In the genomic region with DNA sequence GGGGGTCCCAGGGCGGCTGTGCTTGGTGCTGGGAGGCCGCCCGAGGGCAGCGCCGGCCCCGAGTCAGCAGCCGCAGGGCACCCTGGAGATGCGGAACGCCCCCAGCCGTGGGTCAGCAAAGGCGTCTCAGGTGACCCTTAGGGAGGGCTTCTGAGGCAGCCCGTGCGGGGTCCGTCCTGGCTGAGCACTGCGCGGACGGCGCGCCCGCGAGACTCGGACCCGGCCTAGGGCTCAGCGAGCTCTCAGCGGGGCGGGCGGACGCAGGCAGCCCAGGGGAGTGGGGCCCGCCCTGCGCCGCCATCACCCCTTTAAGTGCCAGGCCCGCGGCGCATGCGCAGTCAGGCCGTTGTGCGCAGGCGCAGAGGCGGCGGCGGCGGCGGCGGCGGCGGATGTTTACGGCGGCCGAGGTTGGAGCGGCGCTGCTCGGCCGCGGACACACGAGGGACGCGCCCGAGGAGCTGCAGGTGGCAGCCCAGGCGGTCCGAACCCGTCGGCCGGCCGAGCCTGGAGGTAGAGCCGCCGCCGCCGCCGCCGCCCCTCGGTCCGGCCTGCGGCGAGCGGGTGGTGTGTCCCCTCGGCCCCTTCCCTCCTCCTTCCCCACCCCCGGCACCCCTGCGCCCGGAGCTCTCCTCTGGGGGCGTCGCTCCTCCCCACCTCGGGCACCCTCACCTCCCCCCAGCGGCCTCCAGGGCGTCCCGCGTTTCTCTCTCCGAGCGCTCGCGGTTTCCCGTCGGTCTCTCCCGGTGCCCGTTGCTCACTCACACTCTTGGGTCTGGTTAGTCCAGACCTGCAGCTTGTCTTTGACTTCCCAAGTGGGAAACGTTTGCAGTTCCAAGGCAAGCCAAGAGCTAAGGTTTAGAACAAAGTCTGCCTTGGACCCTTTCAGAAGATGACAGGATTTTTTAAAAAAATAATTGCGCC, we compare ENCODE assay signal across 1 cellular context.
TF ChIP-seq lines count a peak whose summit lies in the region.

Gene PCMTD2, plus strand, starts transcription at position 388 of the 921 bp plus-strand sequence. CDS start 4,218 bp downstream, outside the sequence.

TF ChIP-seq in K562, 482 proteins besides CTCF, POLR2A, EP300 and RAD21 (continued from another document):
- TF ChIP-seq, protein P1, sequence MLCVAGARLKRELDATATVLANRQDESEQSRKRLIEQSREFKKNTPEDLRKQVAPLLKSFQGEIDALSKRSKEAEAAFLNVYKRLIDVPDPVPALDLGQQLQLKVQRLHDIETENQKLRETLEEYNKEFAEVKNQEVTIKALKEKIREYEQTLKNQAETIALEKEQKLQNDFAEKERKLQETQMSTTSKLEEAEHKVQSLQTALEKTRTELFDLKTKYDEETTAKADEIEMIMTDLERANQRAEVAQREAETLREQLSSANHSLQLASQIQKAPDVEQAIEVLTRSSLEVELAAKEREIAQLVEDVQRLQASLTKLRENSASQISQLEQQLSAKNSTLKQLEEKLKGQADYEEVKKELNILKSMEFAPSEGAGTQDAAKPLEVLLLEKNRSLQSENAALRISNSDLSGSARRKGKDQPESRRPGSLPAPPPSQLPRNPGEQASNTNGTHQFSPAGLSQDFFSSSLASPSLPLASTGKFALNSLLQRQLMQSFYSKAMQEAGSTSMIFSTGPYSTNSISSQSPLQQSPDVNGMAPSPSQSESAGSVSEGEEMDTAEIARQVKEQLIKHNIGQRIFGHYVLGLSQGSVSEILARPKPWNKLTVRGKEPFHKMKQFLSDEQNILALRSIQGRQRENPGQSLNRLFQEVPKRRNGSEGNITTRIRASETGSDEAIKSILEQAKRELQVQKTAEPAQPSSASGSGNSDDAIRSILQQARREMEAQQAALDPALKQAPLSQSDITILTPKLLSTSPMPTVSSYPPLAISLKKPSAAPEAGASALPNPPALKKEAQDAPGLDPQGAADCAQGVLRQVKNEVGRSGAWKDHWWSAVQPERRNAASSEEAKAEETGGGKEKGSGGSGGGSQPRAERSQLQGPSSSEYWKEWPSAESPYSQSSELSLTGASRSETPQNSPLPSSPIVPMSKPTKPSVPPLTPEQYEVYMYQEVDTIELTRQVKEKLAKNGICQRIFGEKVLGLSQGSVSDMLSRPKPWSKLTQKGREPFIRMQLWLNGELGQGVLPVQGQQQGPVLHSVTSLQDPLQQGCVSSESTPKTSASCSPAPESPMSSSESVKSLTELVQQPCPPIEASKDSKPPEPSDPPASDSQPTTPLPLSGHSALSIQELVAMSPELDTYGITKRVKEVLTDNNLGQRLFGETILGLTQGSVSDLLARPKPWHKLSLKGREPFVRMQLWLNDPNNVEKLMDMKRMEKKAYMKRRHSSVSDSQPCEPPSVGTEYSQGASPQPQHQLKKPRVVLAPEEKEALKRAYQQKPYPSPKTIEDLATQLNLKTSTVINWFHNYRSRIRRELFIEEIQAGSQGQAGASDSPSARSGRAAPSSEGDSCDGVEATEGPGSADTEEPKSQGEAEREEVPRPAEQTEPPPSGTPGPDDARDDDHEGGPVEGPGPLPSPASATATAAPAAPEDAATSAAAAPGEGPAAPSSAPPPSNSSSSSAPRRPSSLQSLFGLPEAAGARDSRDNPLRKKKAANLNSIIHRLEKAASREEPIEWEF (CRISPR knock-in tag; IDR thresholded peaks at IDR 0.05), result no peak
- TF ChIP-seq EWSR1 (IDR thresholded peaks at IDR 0.05; ENCODE audit: borderline replicate concordance, low read depth, partially characterized antibody) (no peak), RFX1 (IDR thresholded peaks at IDR 0.05) (no peak), ZNF184 (CRISPR knock-in tag; IDR thresholded peaks at IDR 0.05) (no peak), NR3C1 (CRISPR knock-in tag; IDR thresholded peaks at IDR 0.05) (peak; percentile 98), SIN3A (IDR thresholded peaks at IDR 0.05; ENCODE audit: borderline replicate concordance in 2 of 2, control insufficient read depth in 1 of 2, low read depth in 2 of 2, low read length in 2 of 2) (peak in 1 of 2 experiments; percentile 20; a peak in 1 of 4 replicates), HNRNPUL1 (IDR thresholded peaks at IDR 0.05; ENCODE audit: low read length) (no peak), PHF20 (IDR thresholded peaks at IDR 0.05; ENCODE audit: partially characterized antibody) (peak; percentile 45), POLR3A (IDR thresholded peaks at IDR 0.05; ENCODE audit: borderline replicate concordance, extremely low read depth, insufficient read depth, insufficient read length) (no peak), KDM5B (IDR thresholded peaks at IDR 0.05; ENCODE audit: insufficient replicate concordance, low read depth, low read length) (peak; percentile 57), CXXC5 (CRISPR knock-in tag; IDR thresholded peaks at IDR 0.05) (peak; percentile 87), DPF2 (IDR thresholded peaks at IDR 0.05) (no peak), TSC22D4 (tag; IDR thresholded peaks at IDR 0.05) (no peak), CHD2 (IDR thresholded peaks at IDR 0.05; ENCODE audit: low read depth, low read length) (peak; percentile 61; the same call in 1 of the 2 replicates), ZNF561 (CRISPR knock-in tag; conservative IDR thresholded peaks at IDR 0.05) (no peak), MYC (IDR thresholded peaks at IDR 0.05; ENCODE audit: low read depth, low read length) (peak; percentile 53), MYC (CRISPR knock-in tag; IDR thresholded peaks at IDR 0.05; ENCODE audit: borderline replicate concordance, low read depth) (no peak), RBM17 (IDR thresholded peaks at IDR 0.05; ENCODE audit: borderline replicate concordance, low read depth, low read length) (no peak), MCM3 (IDR thresholded peaks at IDR 0.05) (no peak), RB1 (IDR thresholded peaks at IDR 0.05; ENCODE audit: low read depth) (peak; percentile 71)
- TF ChIP-seq, protein P2, sequence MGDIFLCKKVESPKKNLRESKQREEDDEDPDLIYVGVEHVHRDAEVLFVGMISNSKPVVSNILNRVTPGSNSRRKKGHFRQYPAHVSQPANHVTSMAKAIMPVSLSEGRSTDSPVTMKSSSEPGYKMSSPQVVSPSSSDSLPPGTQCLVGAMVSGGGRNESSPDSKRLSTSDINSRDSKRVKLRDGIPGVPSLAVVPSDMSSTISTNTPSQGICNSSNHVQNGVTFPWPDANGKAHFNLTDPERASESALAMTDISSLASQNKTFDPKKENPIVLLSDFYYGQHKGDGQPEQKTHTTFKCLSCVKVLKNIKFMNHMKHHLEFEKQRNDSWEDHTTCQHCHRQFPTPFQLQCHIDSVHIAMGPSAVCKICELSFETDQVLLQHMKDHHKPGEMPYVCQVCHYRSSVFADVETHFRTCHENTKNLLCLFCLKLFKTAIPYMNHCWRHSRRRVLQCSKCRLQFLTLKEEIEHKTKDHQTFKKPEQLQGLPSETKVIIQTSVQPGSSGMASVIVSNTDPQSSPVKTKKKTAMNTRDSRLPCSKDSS (IDR thresholded peaks at IDR 0.05; ENCODE audit: low read depth, partially characterized antibody), result no peak
- TF ChIP-seq, protein P3, sequence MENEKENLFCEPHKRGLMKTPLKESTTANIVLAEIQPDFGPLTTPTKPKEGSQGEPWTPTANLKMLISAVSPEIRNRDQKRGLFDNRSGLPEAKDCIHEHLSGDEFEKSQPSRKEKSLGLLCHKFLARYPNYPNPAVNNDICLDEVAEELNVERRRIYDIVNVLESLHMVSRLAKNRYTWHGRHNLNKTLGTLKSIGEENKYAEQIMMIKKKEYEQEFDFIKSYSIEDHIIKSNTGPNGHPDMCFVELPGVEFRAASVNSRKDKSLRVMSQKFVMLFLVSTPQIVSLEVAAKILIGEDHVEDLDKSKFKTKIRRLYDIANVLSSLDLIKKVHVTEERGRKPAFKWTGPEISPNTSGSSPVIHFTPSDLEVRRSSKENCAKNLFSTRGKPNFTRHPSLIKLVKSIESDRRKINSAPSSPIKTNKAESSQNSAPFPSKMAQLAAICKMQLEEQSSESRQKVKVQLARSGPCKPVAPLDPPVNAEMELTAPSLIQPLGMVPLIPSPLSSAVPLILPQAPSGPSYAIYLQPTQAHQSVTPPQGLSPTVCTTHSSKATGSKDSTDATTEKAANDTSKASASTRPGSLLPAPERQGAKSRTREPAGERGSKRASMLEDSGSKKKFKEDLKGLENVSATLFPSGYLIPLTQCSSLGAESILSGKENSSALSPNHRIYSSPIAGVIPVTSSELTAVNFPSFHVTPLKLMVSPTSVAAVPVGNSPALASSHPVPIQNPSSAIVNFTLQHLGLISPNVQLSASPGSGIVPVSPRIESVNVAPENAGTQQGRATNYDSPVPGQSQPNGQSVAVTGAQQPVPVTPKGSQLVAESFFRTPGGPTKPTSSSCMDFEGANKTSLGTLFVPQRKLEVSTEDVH (IDR thresholded peaks at IDR 0.05; ENCODE audit: low read depth, partially characterized antibody), result no peak
- TF ChIP-seq, protein P4, sequence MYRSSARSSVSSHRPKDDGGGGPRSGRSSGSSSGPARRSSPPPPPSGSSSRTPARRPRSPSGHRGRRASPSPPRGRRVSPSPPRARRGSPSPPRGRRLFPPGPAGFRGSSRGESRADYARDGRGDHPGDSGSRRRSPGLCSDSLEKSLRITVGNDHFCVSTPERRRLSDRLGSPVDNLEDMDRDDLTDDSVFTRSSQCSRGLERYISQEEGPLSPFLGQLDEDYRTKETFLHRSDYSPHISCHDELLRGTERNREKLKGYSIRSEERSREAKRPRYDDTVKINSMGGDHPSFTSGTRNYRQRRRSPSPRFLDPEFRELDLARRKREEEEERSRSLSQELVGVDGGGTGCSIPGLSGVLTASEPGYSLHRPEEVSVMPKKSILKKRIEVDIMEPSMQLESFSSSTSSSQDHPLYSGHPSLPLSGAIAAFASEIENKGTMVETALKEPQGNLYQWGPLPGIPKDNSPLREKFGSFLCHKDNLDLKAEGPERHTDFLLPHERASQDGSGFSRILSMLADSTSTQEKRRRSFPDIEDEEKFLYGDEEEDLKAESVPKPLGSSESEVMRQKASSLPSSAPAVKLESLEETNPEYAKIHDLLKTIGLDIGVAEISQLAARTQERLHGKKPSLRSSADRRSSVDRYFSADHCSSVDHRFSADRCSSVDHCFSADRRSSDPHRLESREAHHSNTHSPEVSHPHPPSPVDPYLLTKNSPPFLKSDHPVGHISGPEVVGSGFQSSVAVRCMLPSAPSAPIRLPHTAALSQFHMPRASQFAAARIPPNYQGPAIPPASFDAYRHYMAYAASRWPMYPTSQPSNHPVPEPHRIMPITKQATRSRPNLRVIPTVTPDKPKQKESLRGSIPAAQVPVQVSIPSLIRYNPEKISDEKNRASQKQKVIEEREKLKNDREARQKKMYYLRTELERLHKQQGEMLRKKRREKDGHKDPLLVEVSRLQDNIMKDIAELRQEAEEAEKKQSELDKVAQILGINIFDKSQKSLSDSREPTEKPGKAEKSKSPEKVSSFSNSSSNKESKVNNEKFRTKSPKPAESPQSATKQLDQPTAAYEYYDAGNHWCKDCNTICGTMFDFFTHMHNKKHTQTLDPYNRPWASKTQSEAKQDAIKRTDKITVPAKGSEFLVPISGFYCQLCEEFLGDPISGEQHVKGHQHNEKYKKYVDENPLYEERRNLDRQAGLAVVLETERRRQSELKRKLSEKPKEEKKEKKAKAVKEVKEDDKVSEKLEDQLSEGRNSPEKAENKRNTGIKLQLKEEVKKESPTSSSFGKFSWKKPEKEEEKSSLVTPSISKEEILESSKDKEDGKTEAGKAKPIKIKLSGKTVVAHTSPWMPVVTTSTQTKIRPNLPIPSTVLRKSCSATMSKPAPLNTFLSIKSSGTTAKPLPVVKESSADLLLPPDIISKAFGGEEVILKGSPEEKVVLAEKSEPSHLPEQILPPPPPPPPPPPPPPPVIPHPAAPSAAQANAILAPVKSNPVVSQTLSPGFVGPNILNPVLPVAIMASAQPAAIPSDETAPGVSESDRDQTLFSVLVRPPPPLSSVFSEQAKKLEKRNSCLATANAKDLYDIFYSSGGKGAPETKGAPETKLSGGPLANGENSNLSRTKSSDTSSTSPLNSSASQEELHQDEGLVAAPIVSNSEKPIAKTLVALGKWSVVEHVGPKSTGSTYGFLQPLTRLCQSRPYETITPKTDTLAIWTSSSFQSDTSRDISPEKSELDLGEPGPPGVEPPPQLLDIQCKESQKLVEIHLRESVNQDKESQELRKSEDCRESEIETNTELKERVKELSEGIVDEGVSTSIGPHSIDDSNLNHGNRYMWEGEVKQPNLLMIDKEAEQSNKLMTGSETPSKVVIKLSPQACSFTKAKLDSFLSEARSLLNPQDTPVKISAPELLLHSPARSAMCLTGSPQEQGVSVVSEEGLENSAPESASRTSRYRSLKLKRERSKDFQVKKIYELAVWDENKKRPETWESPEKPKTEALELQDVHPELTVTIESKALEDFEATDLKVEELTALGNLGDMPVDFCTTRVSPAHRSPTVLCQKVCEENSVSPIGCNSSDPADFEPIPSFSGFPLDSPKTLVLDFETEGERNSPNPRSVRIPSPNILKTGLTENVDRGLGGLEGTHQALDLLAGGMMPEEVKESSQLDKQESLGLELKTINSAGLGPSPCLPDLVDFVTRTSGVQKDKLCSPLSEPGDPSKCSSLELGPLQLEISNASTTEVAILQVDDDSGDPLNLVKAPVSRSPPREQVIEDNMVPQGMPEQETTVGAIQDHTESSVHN (IDR thresholded peaks at IDR 0.05; ENCODE audit: borderline replicate concordance in 1 of 2, low read depth in 1 of 2), result no peak
- TF ChIP-seq, protein P5, sequence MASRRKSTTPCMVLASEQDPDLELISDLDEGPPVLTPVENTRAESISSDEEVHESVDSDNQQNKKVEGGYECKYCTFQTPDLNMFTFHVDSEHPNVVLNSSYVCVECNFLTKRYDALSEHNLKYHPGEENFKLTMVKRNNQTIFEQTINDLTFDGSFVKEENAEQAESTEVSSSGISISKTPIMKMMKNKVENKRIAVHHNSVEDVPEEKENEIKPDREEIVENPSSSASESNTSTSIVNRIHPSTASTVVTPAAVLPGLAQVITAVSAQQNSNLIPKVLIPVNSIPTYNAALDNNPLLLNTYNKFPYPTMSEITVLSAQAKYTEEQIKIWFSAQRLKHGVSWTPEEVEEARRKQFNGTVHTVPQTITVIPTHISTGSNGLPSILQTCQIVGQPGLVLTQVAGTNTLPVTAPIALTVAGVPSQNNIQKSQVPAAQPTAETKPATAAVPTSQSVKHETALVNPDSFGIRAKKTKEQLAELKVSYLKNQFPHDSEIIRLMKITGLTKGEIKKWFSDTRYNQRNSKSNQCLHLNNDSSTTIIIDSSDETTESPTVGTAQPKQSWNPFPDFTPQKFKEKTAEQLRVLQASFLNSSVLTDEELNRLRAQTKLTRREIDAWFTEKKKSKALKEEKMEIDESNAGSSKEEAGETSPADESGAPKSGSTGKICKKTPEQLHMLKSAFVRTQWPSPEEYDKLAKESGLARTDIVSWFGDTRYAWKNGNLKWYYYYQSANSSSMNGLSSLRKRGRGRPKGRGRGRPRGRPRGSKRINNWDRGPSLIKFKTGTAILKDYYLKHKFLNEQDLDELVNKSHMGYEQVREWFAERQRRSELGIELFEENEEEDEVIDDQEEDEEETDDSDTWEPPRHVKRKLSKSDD (conservative IDR thresholded peaks at IDR 0.05; ENCODE audit: low read length), result no peak
- TF ChIP-seq, protein P6, sequence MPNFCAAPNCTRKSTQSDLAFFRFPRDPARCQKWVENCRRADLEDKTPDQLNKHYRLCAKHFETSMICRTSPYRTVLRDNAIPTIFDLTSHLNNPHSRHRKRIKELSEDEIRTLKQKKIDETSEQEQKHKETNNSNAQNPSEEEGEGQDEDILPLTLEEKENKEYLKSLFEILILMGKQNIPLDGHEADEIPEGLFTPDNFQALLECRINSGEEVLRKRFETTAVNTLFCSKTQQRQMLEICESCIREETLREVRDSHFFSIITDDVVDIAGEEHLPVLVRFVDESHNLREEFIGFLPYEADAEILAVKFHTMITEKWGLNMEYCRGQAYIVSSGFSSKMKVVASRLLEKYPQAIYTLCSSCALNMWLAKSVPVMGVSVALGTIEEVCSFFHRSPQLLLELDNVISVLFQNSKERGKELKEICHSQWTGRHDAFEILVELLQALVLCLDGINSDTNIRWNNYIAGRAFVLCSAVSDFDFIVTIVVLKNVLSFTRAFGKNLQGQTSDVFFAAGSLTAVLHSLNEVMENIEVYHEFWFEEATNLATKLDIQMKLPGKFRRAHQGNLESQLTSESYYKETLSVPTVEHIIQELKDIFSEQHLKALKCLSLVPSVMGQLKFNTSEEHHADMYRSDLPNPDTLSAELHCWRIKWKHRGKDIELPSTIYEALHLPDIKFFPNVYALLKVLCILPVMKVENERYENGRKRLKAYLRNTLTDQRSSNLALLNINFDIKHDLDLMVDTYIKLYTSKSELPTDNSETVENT (CRISPR knock-in tag; IDR thresholded peaks at IDR 0.05), result no peak; the same call in 1 of the 2 replicates
